In genomic region chr2:170369894-170370293, GRCh38 we compare ENCODE assay signal across 8 cellular contexts.
DNase-seq lines count a peak whose midpoint lies in the region; ATAC-seq and TF ChIP-seq lines count a peak whose summit lies in the region.

No MANE protein-coding gene starts in this region.

- peaks cover 12% of the 10 kb centered on the region for H3K27me3 ChIP-seq in CD8-positive, alpha-beta memory T cell (ENCODE audit: insufficient read depth, low read length, poor library complexity, severe bottlenecking)
- no peaks in the 10 kb centered on the region for H3K27me3 ChIP-seq in ovary

- no peaks in the 10 kb centered on the region for H3K9me3 Mint-ChIP-seq in CD8-positive, alpha-beta memory T cell

- peaks cover 9 to 20% (median 9%) of the 10 kb centered on the region in 3 donors for H3K4me1 Mint-ChIP-seq in CD8-positive, alpha-beta memory T cell

- no peaks in the 10 kb centered on the region for H3K9me3 ChIP-seq in HEK293 (ENCODE audit: control insufficient read depth, insufficient read depth, low read depth, low read length)
- no peaks in the 10 kb centered on the region for H3K9me3 ChIP-seq in CD8-positive, alpha-beta memory T cell (ENCODE audit: low read length)
- H3K9me3 ChIP-seq in ovary: no peaks in the 10 kb centered on the region

- no peak overlapping the region for H3K27ac Mint-ChIP-seq in CD8-positive, alpha-beta memory T cell

- 12 to 22% (median 13%) methylated on average over 1 of the region's 1 CpG for WGBS in ovary, 3 donors

- no peaks in the 10 kb centered on the region for H3K36me3 Mint-ChIP-seq in CD8-positive, alpha-beta memory T cell

- no peaks in the 10 kb centered on the region for H3K36me3 ChIP-seq in HEK293 (ENCODE audit: control insufficient read depth in 2 of 2, insufficient read depth in 1 of 2, low read length in 2 of 2)
- no peaks in the 10 kb centered on the region for H3K36me3 ChIP-seq in CD8-positive, alpha-beta memory T cell (ENCODE audit: insufficient read depth, low read length)
- H3K36me3 ChIP-seq in ovary: no peaks in the 10 kb centered on the region

- H3K4me1 ChIP-seq in HEK293 (ENCODE audit: control insufficient read depth, insufficient read depth, low read length) (no peaks in the 10 kb centered on the region), ovary (ENCODE audit: insufficient read depth) (no peaks in the 10 kb centered on the region)
- H3K4me1 ChIP-seq in CD8-positive, alpha-beta memory T cell (ENCODE audit: insufficient read depth, low read length): no peaks in the 10 kb centered on the region

- H3K27ac ChIP-seq in HEK293 (ENCODE audit: extremely low read depth, low read depth, low read length): no peak overlapping the region
- no peak overlapping the region for H3K27ac ChIP-seq in CD8-positive, alpha-beta memory T cell (ENCODE audit: low read depth, low read length)
- no peak overlapping the region for H3K27ac ChIP-seq in ovary

- intact Hi-C loops in ovary (cut with DNase I): loop anchor here in 2 of 4 donors (10.0 kb wide), 1 partner anchor 445 kb away; the partner anchor contains the start of gene GAD1 (in 2 of the 2)

- DNase-seq in A172 (ENCODE audit: low spot score) (peak; percentile 34), RKO (ENCODE audit: low spot score) (peak; percentile 47), fibroblast of villous mesenchyme (ENCODE audit: low read depth) (peak; percentile 30), ovary (no peak)
- no peak for DNase-seq in CD8-positive, alpha-beta memory T cell

- ATAC-seq in GM18519 (IDR thresholded peaks at IDR 0.05; ENCODE audit: low FRiP score, unreplicated experiment) (no peak), GM21381 (IDR thresholded peaks at IDR 0.05; ENCODE audit: unreplicated experiment) (no peak)

- no peak for TF ChIP-seq POLR2A in ovary (IDR thresholded peaks at IDR 0.05)

- TF ChIP-seq CTCF in HEK293 (tag by site-specific recombination; IDR thresholded peaks at IDR 0.05): 0 out of 2 replicates have a peak, but pooled peaks have one; percentile 7
- TF ChIP-seq CTCF in fibroblast of villous mesenchyme (IDR thresholded peaks at IDR 0.05; ENCODE audit: insufficient read depth, low read depth, low read length): no peak
- TF ChIP-seq CTCF in ovary (IDR thresholded peaks at IDR 0.05): no peak

- TF ChIP-seq EP300 in ovary (IDR thresholded peaks at IDR 0.05): no peak

- H3K27me3 Mint-ChIP-seq in CD8-positive, alpha-beta memory T cell: peaks cover 28 to 66% of the 10 kb centered on the region in 2 donors

- H3K4me3 ChIP-seq in HEK293 (ENCODE audit: low read depth, low read length): no peak overlapping the region
- no peak overlapping the region for H3K4me3 ChIP-seq in fibroblast of villous mesenchyme (ENCODE audit: low read depth, low read length)
- no peak overlapping the region for H3K4me3 ChIP-seq in CD8-positive, alpha-beta memory T cell (ENCODE audit: low read length)
- no peak overlapping the region for H3K4me3 ChIP-seq in ovary

- POLR2A ChIA-PET in HEK293 (lab: Yijun Ruan, JAX): interaction anchor here (0.6 kb wide), 1 partner anchor 133 kb away, joined by 3 read pairs; no protein-coding TSS in a partner anchor
- POLR2A ChIA-PET in CD8-positive, alpha-beta memory T cell (lab: Charles Lee): no interaction called here

- H3K4me3 Mint-ChIP-seq in CD8-positive, alpha-beta memory T cell: no peak overlapping the region

- CTCF ChIA-PET in HEK293 (lab: Yijun Ruan, JAX): interaction anchor here (0.6 to 5.2 kb wide), 35 partner anchors 9 to 1355 kb away, joined by 3 to 115 read pairs (median 4); partner anchors contain the start of gene GAD1
- CTCF ChIA-PET in CD8-positive, alpha-beta memory T cell (lab: Charles Lee): interaction anchor here (0.8 kb wide), 1 partner anchor 453 kb away, joined by 3 read pairs; no protein-coding TSS in a partner anchor

TF ChIP-seq in HEK293, 187 proteins besides CTCF, POLR2A, EP300 and RAD21:
- TF ChIP-seq KLF10 (tag by site-specific recombination; IDR thresholded peaks at IDR 0.05) (no peak), GFI1B (tag by site-specific recombination; IDR thresholded peaks at IDR 0.05) (no peak), ZNF654 (tag by site-specific recombination; IDR thresholded peaks at IDR 0.05; ENCODE audit: low read depth) (peak; percentile 46)
- TF ChIP-seq, protein P1, sequence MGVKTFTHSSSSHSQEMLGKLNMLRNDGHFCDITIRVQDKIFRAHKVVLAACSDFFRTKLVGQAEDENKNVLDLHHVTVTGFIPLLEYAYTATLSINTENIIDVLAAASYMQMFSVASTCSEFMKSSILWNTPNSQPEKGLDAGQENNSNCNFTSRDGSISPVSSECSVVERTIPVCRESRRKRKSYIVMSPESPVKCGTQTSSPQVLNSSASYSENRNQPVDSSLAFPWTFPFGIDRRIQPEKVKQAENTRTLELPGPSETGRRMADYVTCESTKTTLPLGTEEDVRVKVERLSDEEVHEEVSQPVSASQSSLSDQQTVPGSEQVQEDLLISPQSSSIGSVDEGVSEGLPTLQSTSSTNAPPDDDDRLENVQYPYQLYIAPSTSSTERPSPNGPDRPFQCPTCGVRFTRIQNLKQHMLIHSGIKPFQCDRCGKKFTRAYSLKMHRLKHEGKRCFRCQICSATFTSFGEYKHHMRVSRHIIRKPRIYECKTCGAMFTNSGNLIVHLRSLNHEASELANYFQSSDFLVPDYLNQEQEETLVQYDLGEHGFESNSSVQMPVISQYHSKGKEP (tag by site-specific recombination; IDR thresholded peaks at IDR 0.05): peak; percentile 82

Comparison
In these comparisons a context has a peak if more than half of its experiments do, and no peak if none do; other contexts are left out.
1. DNase-seq: peak in A172 (single experiment), RKO (single experiment) and fibroblast of villous mesenchyme (single experiment); none in CD8-positive, alpha-beta memory T cell (0 of 5) and ovary (0 of 5).